ENCODE assay signal across 15 cellular contexts in the genomic region with DNA sequence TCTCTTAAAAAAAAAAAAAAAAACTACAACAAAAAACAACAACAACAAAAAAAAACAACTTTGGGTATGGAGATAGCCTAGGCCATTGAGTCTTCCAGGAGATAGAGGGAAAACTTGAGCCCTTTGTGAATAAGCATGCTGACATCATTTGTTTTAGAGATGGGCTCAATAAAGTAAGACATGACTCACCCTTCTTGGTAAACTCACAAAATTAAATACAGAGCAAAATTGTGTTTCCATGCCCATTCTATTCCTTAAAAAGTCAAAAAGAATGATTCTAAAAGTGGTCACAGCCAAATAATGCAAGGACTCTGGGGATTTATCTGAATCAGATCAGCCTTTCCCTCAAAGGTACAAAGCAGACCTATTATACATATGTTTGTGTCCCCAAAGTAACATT.
DNase-seq lines count a peak whose midpoint lies in the region; ATAC-seq, FAIRE-seq and TF ChIP-seq lines count a peak whose summit lies in the region.
"Had no signal": no experiment of that assay in that cellular context is flagged by ENCODE, and none has a peak within 500 bp of the region (broad histone marks: within the 10 kb centered on the region; RNA-seq: fewer than 3 reads in every experiment).

No MANE protein-coding gene starts in this region.

- no peak for TF ChIP-seq POLR2A in IMR-90 (IDR thresholded peaks at IDR 0.05; ENCODE audit: low read depth, low read length)

- peak overlapping the region; percentile 81; the same call in 1 of the 2 replicates for H3K4me2 ChIP-seq in IMR-90 (ENCODE audit: low read depth, low read length)
- H3K4me2 ChIP-seq: BLaER1 had no signal

- H3K56ac ChIP-seq in IMR-90 (ENCODE audit: extremely low read depth, insufficient read depth, low read length) = no peak overlapping the region

- H4K20me1 ChIP-seq in IMR-90 (ENCODE audit: insufficient read depth, low read length) = no peaks in the 10 kb centered on the region
- H4K20me1 ChIP-seq: BLaER1 had no signal

- 0 out of 2 replicates have a peak overlapping the region, but pooled peaks have one; percentile 39 for H4K91ac ChIP-seq in IMR-90 (ENCODE audit: insufficient read depth, low read depth, low read length)

- no peaks in the 10 kb centered on the region for H3K27me3 ChIP-seq in IMR-90 (ENCODE audit: control insufficient read depth, insufficient read depth, low read length)
- H3K27me3 ChIP-seq: BLaER1 had no signal

- H3K4me3 ChIP-seq in IMR-90 (ENCODE audit: insufficient read depth, low read depth, low read length) (no peak overlapping the region), mucosa of descending colon (no peak overlapping the region)
- H3K4me3 ChIP-seq: BLaER1, lower lobe of right lung had no signal

- peak overlapping the region; percentile 92 for H2BK5ac ChIP-seq in IMR-90 (ENCODE audit: low read depth, low read length, poor library complexity, severe bottlenecking)

- DNase-seq in AG20443 (ENCODE audit: low spot score) = peak; percentile 52
- DNase-seq in IMR-90 = peak; percentile 94
- peak; percentile 8 for DNase-seq in epithelial cell of prostate (ENCODE audit: low read depth, low spot score)
- no peak for DNase-seq in mucosa of descending colon
- no peak for DNase-seq in mucosa of gallbladder (ENCODE audit: low spot score)
- DNase-seq in RCC 7860 (ENCODE audit: low spot score) = no peak
- DNase-seq: amygdala, foreskin melanocyte, lower lobe of right lung, NCI-H2107, NCI-H526 had no signal

- H4K8ac ChIP-seq in IMR-90 (ENCODE audit: low read depth in 2 of 2, low read length in 2 of 2) = peak overlapping the region; percentile 57 to 72; a peak in 2 of 4 replicates

- no peaks in the 10 kb centered on the region for H3K79me1 ChIP-seq in IMR-90 (ENCODE audit: low read depth in 1 of 2, low read length in 2 of 2)

- BruUV-seq in IMR-90 (replicated peaks; lab: Mats Ljungman, UMichigan) = no TSS peak

- ATAC-seq in IMR-90 (ENCODE audit: low read depth) (peak; percentile 87), mucosa of descending colon (peak; percentile 33), HG02642 (IDR thresholded peaks at IDR 0.05; ENCODE audit: poor library complexity, unreplicated experiment) (no peak), GM19452 (IDR thresholded peaks at IDR 0.05; ENCODE audit: unreplicated experiment) (no peak)
- ATAC-seq: HCT116, lower lobe of right lung had no signal

- H3K14ac ChIP-seq in IMR-90 (replicated peaks; ENCODE audit: low read depth, low read length) = no peak overlapping the region; the same call in 1 of the 2 replicates

- TF ChIP-seq RAD21 in IMR-90 (IDR thresholded peaks at IDR 0.05; ENCODE audit: low read length) = no peak

- peak overlapping the region; percentile 74 for H2BK120ac ChIP-seq in IMR-90 (ENCODE audit: low read depth, low read length)

- peak overlapping the region; percentile 78; the same call in 1 of the 2 replicates for H3K4ac ChIP-seq in IMR-90 (ENCODE audit: low read depth, low read length)

- no peak overlapping the region for H3K9ac ChIP-seq in IMR-90 (ENCODE audit: low read depth, low read length)
- H3K9ac ChIP-seq: BLaER1 had no signal

- H3K9me3 ChIP-seq in IMR-90 (ENCODE audit: control insufficient read depth, insufficient read depth, low read length) (no peaks in the 10 kb centered on the region), mucosa of descending colon (no peaks in the 10 kb centered on the region)
- H3K9me3 ChIP-seq: BLaER1, lower lobe of right lung had no signal

- H3K23ac ChIP-seq in IMR-90 (ENCODE audit: low read depth, low read length) = peak overlapping the region; percentile 25; the same call in 1 of the 2 replicates

- peak overlapping the region; percentile 68; the same call in 1 of the 2 replicates for H3K18ac ChIP-seq in IMR-90 (ENCODE audit: low read depth, low read length)

- FAIRE-seq in RCC 7860 (lab: Jason Lieb, UNC) = no peak

- H3K4me1 ChIP-seq in IMR-90 (ENCODE audit: control insufficient read depth, insufficient read depth, low read length) = peaks cover 11% of the 10 kb centered on the region
- peaks cover 4% of the 10 kb centered on the region for H3K4me1 ChIP-seq in mucosa of descending colon (ENCODE audit: low read depth)
- H3K4me1 ChIP-seq: BLaER1, lower lobe of right lung had no signal

- no peak for TF ChIP-seq CTCF in IMR-90 (conservative IDR thresholded peaks at IDR 0.05; ENCODE audit: low read depth, low read length)
- TF ChIP-seq CTCF in mucosa of descending colon (IDR thresholded peaks at IDR 0.05) = no peak

- POLR2A ChIA-PET in IMR-90 (lab: Charles Lee; ENCODE audit: unreplicated experiment) = no interaction called here

- no peak overlapping the region for H2AK5ac ChIP-seq in IMR-90 (ENCODE audit: low read depth, low read length)

- H3K36me3 ChIP-seq in IMR-90 (ENCODE audit: control insufficient read depth, insufficient read depth, low read length) (no peaks in the 10 kb centered on the region), mucosa of descending colon (ENCODE audit: low read depth) (no peaks in the 10 kb centered on the region)
- H3K36me3 ChIP-seq: BLaER1, lower lobe of right lung had no signal

- peak overlapping the region; percentile 82; the same call in 1 of the 2 replicates for H2BK20ac ChIP-seq in IMR-90 (ENCODE audit: low read depth, low read length)

- no peak overlapping the region for H2AFZ ChIP-seq in IMR-90 (replicated peaks; ENCODE audit: low read length, poor library complexity)

- dilution Hi-C loops in IMR-90 (cut with HindIII; ENCODE audit: low sequenced_read_pairs, unreplicated experiment) = no loop called here

- peak overlapping the region; percentile 73; the same call in 1 of the 2 replicates for H4K5ac ChIP-seq in IMR-90 (ENCODE audit: low read depth, low read length)

- CTCF ChIA-PET in IMR-90 (lab: Yijun Ruan, JAX) = no interaction called here

- H3K9me1 ChIP-seq in IMR-90 (ENCODE audit: insufficient read depth, low read length) = peaks cover 3% of the 10 kb centered on the region; the same call in 1 of the 2 replicates

- intact Hi-C loops in IMR-90 (cut with micrococcal nuclease) = no loop called here
- intact Hi-C loops in mucosa of descending colon (cut with DNase I, micrococcal nuclease) = no loop called here

- no peak overlapping the region for H2AK9ac ChIP-seq in IMR-90 (replicated peaks; ENCODE audit: low read depth, low read length, poor library complexity)

- H3K27ac ChIP-seq in IMR-90 (ENCODE audit: insufficient read depth, low read length) (peak overlapping the region; percentile 68), epithelial cell of prostate (peak overlapping the region; percentile 74)
- H3K27ac ChIP-seq: BLaER1, lower lobe of right lung had no signal

- in situ Hi-C loops in IMR-90 (cut with MboI; ENCODE audit: low sequenced_read_pairs) = no loop called here

- H2BK15ac ChIP-seq in IMR-90 (ENCODE audit: low read depth, low read length) = no peak overlapping the region

TF ChIP-seq in IMR-90, 13 proteins besides CTCF, POLR2A, EP300 and RAD21:
- TF ChIP-seq MXI1 (IDR thresholded peaks at IDR 0.05; ENCODE audit: borderline replicate concordance, low read depth, low read length) (no peak), CHD1 (IDR thresholded peaks at IDR 0.05; ENCODE audit: low read depth, low read length) (no peak), NFE2L2 (IDR thresholded peaks at IDR 0.05; ENCODE audit: low read depth, low read length) (no peak), FOS (IDR thresholded peaks at IDR 0.05; ENCODE audit: low read depth, low read length) (peak; percentile 90), BHLHE40 (IDR thresholded peaks at IDR 0.05; ENCODE audit: low read depth, low read length) (no peak), CEBPB (IDR thresholded peaks at IDR 0.05; ENCODE audit: low read depth, low read length) (peak; percentile 35; the same call in 1 of the 2 replicates), SMC3 (IDR thresholded peaks at IDR 0.05; ENCODE audit: low read depth, low read length) (no peak), MAFK (IDR thresholded peaks at IDR 0.05; ENCODE audit: low read depth, low read length) (peak; percentile 21; the same call in 1 of the 2 replicates), RFX5 (IDR thresholded peaks at IDR 0.05; ENCODE audit: low read depth, low read length) (no peak), MAZ (IDR thresholded peaks at IDR 0.05; ENCODE audit: borderline replicate concordance, low read depth, low read length) (no peak), RCOR1 (IDR thresholded peaks at IDR 0.05; ENCODE audit: insufficient replicate concordance, low read length) (no peak)
- TF ChIP-seq, protein P1, sequence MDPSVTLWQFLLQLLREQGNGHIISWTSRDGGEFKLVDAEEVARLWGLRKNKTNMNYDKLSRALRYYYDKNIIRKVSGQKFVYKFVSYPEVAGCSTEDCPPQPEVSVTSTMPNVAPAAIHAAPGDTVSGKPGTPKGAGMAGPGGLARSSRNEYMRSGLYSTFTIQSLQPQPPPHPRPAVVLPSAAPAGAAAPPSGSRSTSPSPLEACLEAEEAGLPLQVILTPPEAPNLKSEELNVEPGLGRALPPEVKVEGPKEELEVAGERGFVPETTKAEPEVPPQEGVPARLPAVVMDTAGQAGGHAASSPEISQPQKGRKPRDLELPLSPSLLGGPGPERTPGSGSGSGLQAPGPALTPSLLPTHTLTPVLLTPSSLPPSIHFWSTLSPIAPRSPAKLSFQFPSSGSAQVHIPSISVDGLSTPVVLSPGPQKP (IDR thresholded peaks at IDR 0.05; ENCODE audit: borderline replicate concordance, low read depth, low read length) = no peak
- TF ChIP-seq, protein P2, sequence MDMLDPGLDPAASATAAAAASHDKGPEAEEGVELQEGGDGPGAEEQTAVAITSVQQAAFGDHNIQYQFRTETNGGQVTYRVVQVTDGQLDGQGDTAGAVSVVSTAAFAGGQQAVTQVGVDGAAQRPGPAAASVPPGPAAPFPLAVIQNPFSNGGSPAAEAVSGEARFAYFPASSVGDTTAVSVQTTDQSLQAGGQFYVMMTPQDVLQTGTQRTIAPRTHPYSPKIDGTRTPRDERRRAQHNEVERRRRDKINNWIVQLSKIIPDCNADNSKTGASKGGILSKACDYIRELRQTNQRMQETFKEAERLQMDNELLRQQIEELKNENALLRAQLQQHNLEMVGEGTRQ (IDR thresholded peaks at IDR 0.05; ENCODE audit: low read depth, low read length) = no peak

Comparison
In these comparisons a context has a peak if more than half of its experiments do, and no peak if none do; other contexts are left out.
1. DNase-seq: peak in AG20443 (single experiment), IMR-90 (single experiment) and epithelial cell of prostate (single experiment); none in mucosa of descending colon (0 of 3), mucosa of gallbladder (single experiment) and RCC 7860 (single experiment).
2. ATAC-seq: peak in IMR-90 (single experiment) and mucosa of descending colon (single experiment); none in HG02642 (single experiment) and GM19452 (single experiment).